In the genomic region with DNA sequence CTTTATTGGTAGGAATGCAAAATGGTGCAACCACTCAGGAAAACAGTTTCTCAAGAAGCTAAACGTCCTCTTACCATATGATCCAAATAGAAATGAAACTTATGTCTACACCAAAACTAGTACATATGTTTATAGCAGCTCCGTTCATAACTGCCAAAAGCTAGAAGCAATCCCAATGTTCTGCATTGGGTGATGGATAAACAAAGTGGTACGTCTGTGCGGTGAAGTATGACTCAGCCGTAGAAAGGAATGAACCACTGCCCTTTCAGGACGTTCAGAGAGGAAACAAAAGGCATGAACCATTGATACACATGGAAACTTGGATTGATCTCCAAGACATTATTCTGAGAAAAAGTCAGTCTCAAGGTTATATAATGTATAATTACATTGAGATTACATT, we compare ENCODE assay signal across 14 cellular contexts. TPM values are rescaled to one million over a fixed set of nuclear protein-coding genes. Genes with fewer than 3 reads are reported as not detected.
DNase-seq lines count a peak whose midpoint lies in the region; ATAC-seq and TF ChIP-seq lines count a peak whose summit lies in the region.
"Had no signal": no experiment of that assay in that cellular context is flagged by ENCODE, and none has a peak within 500 bp of the region (broad histone marks: within the 10 kb centered on the region; RNA-seq: fewer than 3 reads in every experiment).

No MANE protein-coding gene starts in this region.

- H3K9me3 ChIP-seq in AG04450 (ENCODE audit: control insufficient read depth, insufficient read depth, low read length) (peaks cover 4% of the 10 kb centered on the region; the same call in 1 of the 2 replicates), HEK293 (ENCODE audit: control insufficient read depth, insufficient read depth, low read depth, low read length) (no peaks in the 10 kb centered on the region)
- H3K9me3 ChIP-seq: BLaER1 treated with 17β-estradiol and CSF1 and Interleukin-3, amounts not matched to agents 10 nM and 100 nM had no signal

- TF ChIP-seq CTCF in AG04450 (IDR thresholded peaks at IDR 0.05; ENCODE audit: low read depth, low read length): no peak
- no peak for TF ChIP-seq CTCF in HEK293 (tag by site-specific recombination; IDR thresholded peaks at IDR 0.05)

- peak overlapping the region; percentile 31 for H3K27ac ChIP-seq in AG04450 (ENCODE audit: low read depth, low read length)
- H3K27ac ChIP-seq in HEK293 (ENCODE audit: extremely low read depth, low read depth, low read length): no peak overlapping the region
- H3K27ac ChIP-seq: BLaER1 treated with 17β-estradiol and CSF1 and Interleukin-3, amounts not matched to agents 10 nM and 100 nM had no signal

- H3K36me3 ChIP-seq in HEK293 (ENCODE audit: control insufficient read depth in 2 of 2, insufficient read depth in 1 of 2, low read length in 2 of 2): peaks cover 54 to 86% of the 10 kb centered on the region in 2 experiments

- DNase-seq in AG04450 (ENCODE audit: low read depth, low spot score): peak; percentile 36
- peak; percentile 64 for DNase-seq in astrocyte of the hippocampus (ENCODE audit: low read depth, low spot score)
- DNase-seq in fibroblast of peridontal ligament (ENCODE audit: extremely low read depth): peak; percentile 84
- DNase-seq in NCI-H187 (lab: John Stamatoyannopoulos, UW): no peak
- no peak for DNase-seq in NCI-H2107 treated with DMSO at 0.1 percent for 48 hours (lab: John Stamatoyannopoulos, UW; ENCODE audit: unreplicated experiment)
- DNase-seq in anterior cingulate cortex (lab: John Stamatoyannopoulos, UW): no peak
- DNase-seq: DMS79 treated with DMSO at 0.1 percent for 48 hours, KBM-7, MV-4-11, NCI-H1436, NCI-H2081 treated with DMSO at 0.1 percent for 48 hours had no signal

- H3K4me3 ChIP-seq in AG04450 (ENCODE audit: low read depth, low read length): no peak overlapping the region
- no peak overlapping the region for H3K4me3 ChIP-seq in HEK293 (ENCODE audit: low read depth, low read length)
- H3K4me3 ChIP-seq: BLaER1 treated with 17β-estradiol and CSF1 and Interleukin-3, amounts not matched to agents 10 nM and 100 nM had no signal

- no peaks in the 10 kb centered on the region for H3K27me3 ChIP-seq in AG04450 (ENCODE audit: control insufficient read depth, insufficient read depth, low read length)
- H3K27me3 ChIP-seq: BLaER1 treated with 17β-estradiol and CSF1 and Interleukin-3, amounts not matched to agents 10 nM and 100 nM had no signal

- POLR2A ChIA-PET in AG04450 (lab: Yijun Ruan, JAX) (interaction anchor here (0.8 to 1.0 kb wide), 3 partner anchors 10 to 15 kb away, joined by 3 to 4 read pairs (median 3); no protein-coding TSS in a partner anchor), HEK293 (lab: Yijun Ruan, JAX) (interaction anchor here (0.7 kb wide), 1 partner anchor 12 kb away, joined by 4 read pairs; no protein-coding TSS in a partner anchor)

- H3K4me1 ChIP-seq in HEK293 (ENCODE audit: control insufficient read depth, insufficient read depth, low read length): no peaks in the 10 kb centered on the region

- no peak for ATAC-seq in GM21526 (IDR thresholded peaks at IDR 0.05; ENCODE audit: low FRiP score, unreplicated experiment)

- CTCF ChIA-PET in AG04450 (lab: Charles Lee) (no interaction called here), HEK293 (lab: Yijun Ruan, JAX) (no interaction called here)

TF ChIP-seq in HEK293, 187 proteins besides CTCF, POLR2A, EP300 and RAD21:
- TF ChIP-seq, protein P1, sequence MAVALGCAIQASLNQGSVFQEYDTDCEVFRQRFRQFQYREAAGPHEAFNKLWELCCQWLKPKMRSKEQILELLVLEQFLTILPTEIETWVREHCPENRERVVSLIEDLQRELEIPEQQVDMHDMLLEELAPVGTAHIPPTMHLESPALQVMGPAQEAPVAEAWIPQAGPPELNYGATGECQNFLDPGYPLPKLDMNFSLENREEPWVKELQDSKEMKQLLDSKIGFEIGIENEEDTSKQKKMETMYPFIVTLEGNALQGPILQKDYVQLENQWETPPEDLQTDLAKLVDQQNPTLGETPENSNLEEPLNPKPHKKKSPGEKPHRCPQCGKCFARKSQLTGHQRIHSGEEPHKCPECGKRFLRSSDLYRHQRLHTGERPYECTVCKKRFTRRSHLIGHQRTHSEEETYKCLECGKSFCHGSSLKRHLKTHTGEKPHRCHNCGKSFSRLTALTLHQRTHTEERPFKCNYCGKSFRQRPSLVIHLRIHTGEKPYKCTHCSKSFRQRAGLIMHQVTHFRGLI (tag by site-specific recombination; IDR thresholded peaks at IDR 0.05): no peak
- TF ChIP-seq, protein P2, sequence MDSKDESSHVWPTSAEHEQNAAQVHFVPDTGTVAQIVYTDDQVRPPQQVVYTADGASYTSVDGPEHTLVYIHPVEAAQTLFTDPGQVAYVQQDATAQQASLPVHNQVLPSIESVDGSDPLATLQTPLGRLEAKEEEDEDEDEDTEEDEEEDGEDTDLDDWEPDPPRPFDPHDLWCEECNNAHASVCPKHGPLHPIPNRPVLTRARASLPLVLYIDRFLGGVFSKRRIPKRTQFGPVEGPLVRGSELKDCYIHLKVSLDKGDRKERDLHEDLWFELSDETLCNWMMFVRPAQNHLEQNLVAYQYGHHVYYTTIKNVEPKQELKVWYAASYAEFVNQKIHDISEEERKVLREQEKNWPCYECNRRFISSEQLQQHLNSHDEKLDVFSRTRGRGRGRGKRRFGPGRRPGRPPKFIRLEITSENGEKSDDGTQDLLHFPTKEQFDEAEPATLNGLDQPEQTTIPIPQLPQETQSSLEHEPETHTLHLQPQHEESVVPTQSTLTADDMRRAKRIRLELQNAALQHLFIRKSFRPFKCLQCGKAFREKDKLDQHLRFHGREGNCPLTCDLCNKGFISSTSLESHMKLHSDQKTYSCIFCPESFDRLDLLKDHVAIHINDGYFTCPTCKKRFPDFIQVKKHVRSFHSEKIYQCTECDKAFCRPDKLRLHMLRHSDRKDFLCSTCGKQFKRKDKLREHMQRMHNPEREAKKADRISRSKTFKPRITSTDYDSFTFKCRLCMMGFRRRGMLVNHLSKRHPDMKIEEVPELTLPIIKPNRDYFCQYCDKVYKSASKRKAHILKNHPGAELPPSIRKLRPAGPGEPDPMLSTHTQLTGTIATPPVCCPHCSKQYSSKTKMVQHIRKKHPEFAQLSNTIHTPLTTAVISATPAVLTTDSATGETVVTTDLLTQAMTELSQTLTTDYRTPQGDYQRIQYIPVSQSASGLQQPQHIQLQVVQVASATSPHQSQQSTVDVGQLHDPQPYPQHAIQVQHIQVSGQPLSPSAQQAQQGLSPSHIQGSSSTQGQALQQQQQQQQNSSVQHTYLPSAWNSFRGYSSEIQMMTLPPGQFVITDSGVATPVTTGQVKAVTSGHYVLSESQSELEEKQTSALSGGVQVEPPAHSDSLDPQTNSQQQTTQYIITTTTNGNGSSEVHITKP (tag by site-specific recombination; IDR thresholded peaks at IDR 0.05): peak; percentile 50
- TF ChIP-seq KLF9 (tag by site-specific recombination; IDR thresholded peaks at IDR 0.05; ENCODE audit: low read depth): no peak
- TF ChIP-seq, protein P3, sequence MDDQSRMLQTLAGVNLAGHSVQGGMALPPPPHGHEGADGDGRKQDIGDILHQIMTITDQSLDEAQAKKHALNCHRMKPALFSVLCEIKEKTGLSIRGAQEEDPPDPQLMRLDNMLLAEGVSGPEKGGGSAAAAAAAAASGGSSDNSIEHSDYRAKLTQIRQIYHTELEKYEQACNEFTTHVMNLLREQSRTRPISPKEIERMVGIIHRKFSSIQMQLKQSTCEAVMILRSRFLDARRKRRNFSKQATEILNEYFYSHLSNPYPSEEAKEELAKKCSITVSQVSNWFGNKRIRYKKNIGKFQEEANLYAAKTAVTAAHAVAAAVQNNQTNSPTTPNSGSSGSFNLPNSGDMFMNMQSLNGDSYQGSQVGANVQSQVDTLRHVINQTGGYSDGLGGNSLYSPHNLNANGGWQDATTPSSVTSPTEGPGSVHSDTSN (CRISPR knock-in tag; IDR thresholded peaks at IDR 0.05): no peak
- TF ChIP-seq ZFP3 (tag by site-specific recombination; IDR thresholded peaks at IDR 0.05; ENCODE audit: low read depth): no peak
- no peak for TF ChIP-seq ZNF366 (tag by site-specific recombination; conservative IDR thresholded peaks at IDR 0.05)
- no peak for TF ChIP-seq ZNF133 (tag by site-specific recombination; IDR thresholded peaks at IDR 0.05)
TF ChIP-seq in HEK293: peak in this region for 1.

RNA-seq across cellular contexts. Expression of a gene that starts 27.6 kb away (rescaled TPM):
- polyA plus RNA-seq in AG04450 (2011; rRNA removed): 341 and 383 TPM in 2 replicates
- polyA minus RNA-seq in AG04450 (2011; rRNA and poly(A)+ RNA removed): 664 and 722 TPM in 2 replicates

RNA-seq across cellular contexts. Expression of a gene that starts 45.6 kb away (rescaled TPM):
- polyA plus RNA-seq in AG04450 (2011; rRNA removed): 24.1 and 31.1 TPM in 2 replicates
- 23.2 and 24.0 TPM in 2 replicates for polyA minus RNA-seq in AG04450 (2011; rRNA and poly(A)+ RNA removed)

Comparison
In these comparisons a context has a peak if more than half of its experiments do, and no peak if none do; other contexts are left out.
1. DNase-seq: peak in AG04450 (single experiment), astrocyte of the hippocampus (single experiment) and fibroblast of peridontal ligament (single experiment); none in NCI-H187 (0 of 2), NCI-H2107 treated with DMSO at 0.1 percent for 48 hours (single experiment) and anterior cingulate cortex (0 of 58).